Comparison of ENCODE assay signal across 9 cellular contexts in genomic region chr3:141243295-141243707, GRCh38. TPM values are rescaled to one million over a fixed set of nuclear protein-coding genes. Genes with fewer than 3 reads are reported as not detected.
DNase-seq lines count a peak whose midpoint lies in the region; ATAC-seq, FAIRE-seq and TF ChIP-seq lines count a peak whose summit lies in the region.
"Had no signal": no experiment of that assay in that cellular context is flagged by ENCODE, and none has a peak within 500 bp of the region (broad histone marks: within the 10 kb centered on the region; RNA-seq: fewer than 3 reads in every experiment).

No MANE protein-coding gene starts in this region.

- BruUV-seq in HepG2 (replicated peaks; lab: Mats Ljungman, UMichigan), result no TSS peak

- H3K27ac ChIP-seq in parathyroid adenoma (peak overlapping the region; percentile 53), HepG2 (ENCODE audit: extremely low read length, insufficient read depth, low read length) (no peak overlapping the region), left lung (no peak overlapping the region)
- H3K27ac ChIP-seq: neutrophil had no signal

- intact Hi-C loops in HepG2 (cut with micrococcal nuclease; ENCODE audit: unreplicated experiment), result no loop called here
- intact Hi-C loops in left lung (cut with DNase I), result no loop called here

- H3K9me3 ChIP-seq in parathyroid adenoma (ENCODE audit: control insufficient read depth, low read length), result no peaks in the 10 kb centered on the region
- no peaks in the 10 kb centered on the region for H3K9me3 ChIP-seq in HepG2 (ENCODE audit: low read length)
- no peaks in the 10 kb centered on the region for H3K9me3 ChIP-seq in left lung
- H3K9me3 ChIP-seq: neutrophil had no signal

- no peak overlapping the region for H3K4me3 Mint-ChIP-seq in WTC11

- FAIRE-seq in HepG2 (lab: Jason Lieb, UNC) (no peak), GM19239 (lab: Jason Lieb, UNC) (no peak)

- H3K4me1 ChIP-seq in parathyroid adenoma (peaks cover 66% of the 10 kb centered on the region), HepG2 (ENCODE audit: insufficient read depth, low read length) (peaks cover 28% of the 10 kb centered on the region), left lung (no peaks in the 10 kb centered on the region)

- DNase-seq in AG20443 (ENCODE audit: low spot score) (peak; percentile 39), WTC11 (ENCODE audit: low spot score) (no peak), astrocyte of the hippocampus (ENCODE audit: low read depth, low spot score) (peak; percentile 65), HepG2 (ENCODE audit: low spot score) (no peak), left lung (no peak), GM19239 (ENCODE audit: insufficient read length, low spot score) (no peak), DMS153 treated with DMSO at 0.1 percent for 48 hours (lab: John Stamatoyannopoulos, UW; ENCODE audit: unreplicated experiment) (no peak)

- in situ Hi-C loops in HepG2 (cut with HindIII; ENCODE audit: extremely low pct_ligation_motif_present, low pct_unique_long_range_greater_than_20kb), result no loop called here

- TF ChIP-seq CTCF in WTC11 (IDR thresholded peaks at IDR 0.05), result no peak
- no peak for TF ChIP-seq CTCF in parathyroid adenoma (IDR thresholded peaks at IDR 0.05)
- no peak for TF ChIP-seq CTCF in HepG2 (CRISPR knock-in tag; IDR thresholded peaks at IDR 0.05)
- no peak for TF ChIP-seq CTCF in left lung (IDR thresholded peaks at IDR 0.05)

- H3K27me3 Mint-ChIP-seq in WTC11 (ENCODE audit: low read depth), result no peaks in the 10 kb centered on the region

- H2AFZ ChIP-seq in parathyroid adenoma, result peak overlapping the region; percentile 23
- H2AFZ ChIP-seq in HepG2 (ENCODE audit: low read length), result no peak overlapping the region

- H4K20me1 ChIP-seq in HepG2 (ENCODE audit: insufficient read depth, low read length), result no peaks in the 10 kb centered on the region

- no peaks in the 10 kb centered on the region for H3K36me3 ChIP-seq in parathyroid adenoma (ENCODE audit: control insufficient read depth, insufficient read depth, low read length)
- no peaks in the 10 kb centered on the region for H3K36me3 ChIP-seq in HepG2 (replicated peaks in 1 of 2; ENCODE audit: control insufficient read depth in 1 of 2, insufficient read depth in 2 of 2, low read length in 2 of 2)
- H3K36me3 ChIP-seq in left lung, result peaks cover 0 to 4% of the 10 kb centered on the region in 2 donors

- peak; percentile 25; the same call in 1 of the 2 replicates for ATAC-seq in WTC11
- no peak for ATAC-seq in HepG2
- no peak for ATAC-seq in left lung

- no peak for TF ChIP-seq EP300 in HepG2 (IDR thresholded peaks at IDR 0.05; ENCODE audit: low read depth in 2 of 2, low read length in 2 of 2)
- TF ChIP-seq EP300 in HepG2 (CRISPR knock-in tag; IDR thresholded peaks at IDR 0.05; ENCODE audit: borderline replicate concordance), result no peak

- H3K9me3 Mint-ChIP-seq in WTC11, result peaks cover 5% of the 10 kb centered on the region; the same call in 1 of the 2 replicates

- peaks cover 25% of the 10 kb centered on the region for H3K4me1 Mint-ChIP-seq in WTC11

- no peak overlapping the region for H3K9ac ChIP-seq in parathyroid adenoma
- no peak overlapping the region for H3K9ac ChIP-seq in HepG2 (ENCODE audit: insufficient read depth, low read depth, low read length)

- CTCF ChIA-PET in WTC11 (lab: Charles Lee), result interaction anchor here (0.9 to 1.6 kb wide), 2 partner anchors 11 to 12 kb away, joined by 3 to 10 read pairs; partner anchors contain the start of gene PXYLP1
- CTCF ChIA-PET in HepG2 (lab: Yijun Ruan, JAX; ENCODE audit: low intra/inter-chr PET ratio, low total read pairs), result no interaction called here

- no peak overlapping the region for H3K4me3 ChIP-seq in parathyroid adenoma (ENCODE audit: low read depth, low read length)
- H3K4me3 ChIP-seq in HepG2 (replicated peaks in 1 of 3; ENCODE audit: insufficient read depth in 1 of 3, low read depth in 2 of 3, low read length in 3 of 3), result no peak overlapping the region
- H3K4me3 ChIP-seq in left lung, result no peak overlapping the region

- no peak overlapping the region for H3K4me2 ChIP-seq in parathyroid adenoma (ENCODE audit: low read length)
- no peak overlapping the region for H3K4me2 ChIP-seq in HepG2 (ENCODE audit: low read depth, low read length)

- POLR2A ChIA-PET in WTC11 (lab: Charles Lee), result no interaction called here
- POLR2A ChIA-PET in HepG2 (lab: Yijun Ruan, JAX), result no interaction called here

- TF ChIP-seq RAD21 in HepG2 (CRISPR knock-in tag; IDR thresholded peaks at IDR 0.05), result no peak

- peaks cover 5% of the 10 kb centered on the region for H3K36me3 Mint-ChIP-seq in WTC11

- no peak for TF ChIP-seq POLR2A in HepG2 (IDR thresholded peaks at IDR 0.05; ENCODE audit: insufficient read depth in 1 of 2, low read depth in 2 of 2, low read length in 2 of 2)

- H3K79me2 ChIP-seq in parathyroid adenoma, result peaks cover 31% of the 10 kb centered on the region
- no peaks in the 10 kb centered on the region for H3K79me2 ChIP-seq in HepG2 (ENCODE audit: insufficient read depth, low read length)

- H3K27me3 ChIP-seq in parathyroid adenoma (ENCODE audit: control insufficient read depth, insufficient read depth, low read length) (no peaks in the 10 kb centered on the region), HepG2 (ENCODE audit: control insufficient read depth in 1 of 2, insufficient read depth in 2 of 2, low read length in 2 of 2) (no peaks in the 10 kb centered on the region), left lung (no peaks in the 10 kb centered on the region)
- H3K27me3 ChIP-seq: neutrophil had no signal

- 95% methylated on average over 10 of the region's 10 CpGs for WGBS in HepG2 (ENCODE audit: low lambda C conversion rate)

- no peak overlapping the region for H3K27ac Mint-ChIP-seq in WTC11

TF ChIP-seq in HepG2, 621 proteins besides CTCF, POLR2A, EP300 and RAD21 (continues in another document):
- TF ChIP-seq ZNF317 (CRISPR knock-in tag; IDR thresholded peaks at IDR 0.05) (no peak), SALL2 (CRISPR knock-in tag; IDR thresholded peaks at IDR 0.05) (no peak), TEF (CRISPR knock-in tag; IDR thresholded peaks at IDR 0.05) (no peak), ZNF614 (CRISPR knock-in tag; IDR thresholded peaks at IDR 0.05; ENCODE audit: borderline replicate concordance) (no peak)

RNA-seq across cellular contexts. Expression of gene PXYLP1, which starts 11.7 kb away (rescaled TPM):
- total RNA-seq in WTC11 (2021) (16.9 to 20.1 TPM (median 19.7 TPM) in 3 replicates), HepG2 (2016; rRNA removed; fragmentation: Illumina TruSeq; extraction: Trizol) (6.4 and 8.1 TPM in 2 replicates), left lung (10 to 100 TPM; 11.6 to 14.3 TPM)
- total RNA-seq in HepG2 (2016; cell fraction: cytosol; rRNA removed; fragmentation: Illumina TruSeq; extraction: Trizol; ENCODE audit: low read depth), result 3.5 and 4.5 TPM in 2 replicates
- total RNA-seq in HepG2 (2016; cell fraction: insoluble cytoplasmic fraction; rRNA removed; fragmentation: Illumina TruSeq; extraction: Trizol), result 8.4 and 8.5 TPM in 2 replicates
- 6.6 and 9.0 TPM in 2 replicates for total RNA-seq in HepG2 (2016; cell fraction: membrane; rRNA removed; fragmentation: Illumina TruSeq; extraction: Trizol)
- 13.1 and 13.2 TPM in 2 replicates for total RNA-seq in HepG2 (2016; cell fraction: nucleus; rRNA removed; fragmentation: Illumina TruSeq; extraction: Trizol)
- polyA plus RNA-seq in HepG2 (2011; rRNA removed), result 4.9 and 5.7 TPM in 2 replicates
- polyA plus RNA-seq in HepG2 (2011; cell fraction: cytosol; rRNA removed), result 3.5 and 3.6 TPM in 2 replicates
- polyA plus RNA-seq in HepG2 (2011; cell fraction: nucleus; rRNA removed), result 6.9 and 7.8 TPM in 2 replicates
- 5.2 and 6.5 TPM in 2 replicates for polyA plus RNA-seq in HepG2 (2012)
- 5.3 and 5.5 TPM in 2 replicates for polyA plus RNA-seq in HepG2 (2016; cell fraction: cytosol; fragmentation: Illumina TruSeq; extraction: Trizol; ENCODE audit: low read depth)
- 7.7 and 8.6 TPM in 2 replicates for polyA plus RNA-seq in HepG2 (2016; cell fraction: insoluble cytoplasmic fraction; fragmentation: Illumina TruSeq; extraction: Trizol; ENCODE audit: low read depth)
- polyA plus RNA-seq in HepG2 (2016; cell fraction: membrane; fragmentation: Illumina TruSeq; extraction: Trizol; ENCODE audit: low read depth), result 5.3 and 5.7 TPM in 2 replicates
- 15.5 and 16.4 TPM in 2 replicates for polyA plus RNA-seq in HepG2 (2016; cell fraction: nucleus; fragmentation: Illumina TruSeq; extraction: Trizol; ENCODE audit: insufficient read depth, low read depth)
- 5.3 and 8.0 TPM in 2 replicates for polyA minus RNA-seq in HepG2 (2011; rRNA and poly(A)+ RNA removed; ENCODE audit: low replicate concordance)
- polyA minus RNA-seq in HepG2 (2011; cell fraction: cytosol; rRNA and poly(A)+ RNA removed), result 3.1 and 4.8 TPM in 2 replicates
- 6.4 and 9.3 TPM in 2 replicates for polyA minus RNA-seq in HepG2 (2011; cell fraction: nucleus; rRNA and poly(A)+ RNA removed)

Comparison
In these comparisons a context has a peak if more than half of its experiments do, and no peak if none do; other contexts are left out.
1. DNase-seq: peak in AG20443 (single experiment) and astrocyte of the hippocampus (single experiment); none in WTC11 (single experiment), HepG2 (single experiment), left lung (0 of 2), GM19239 (single experiment) and DMS153 treated with DMSO at 0.1 percent for 48 hours (single experiment).